ENCODE assay signal across 19 cellular contexts in genomic region chr9:125902224-125902623, GRCh38.
"Had no signal": no experiment of that assay in that cellular context is flagged by ENCODE, and none has a peak within 500 bp of the region (broad histone marks: within the 10 kb centered on the region; RNA-seq: fewer than 3 reads in every experiment).

No MANE protein-coding gene starts in this region.

- FAIRE-seq: endothelial cell of umbilical vein had no signal

- H3K27me3 ChIP-seq: body of pancreas, heart left ventricle, ovary, transverse colon had no signal

- H3K36me3 ChIP-seq: gastrocnemius medialis, heart left ventricle, ovary, transverse colon had no signal

- ATAC-seq: activated CD8-positive, alpha-beta T cell treated with anti-CD3 and anti-CD28 coated beads, Interleukin-2, amount 10 ng/mL, durations not matched to agents 7 days and 5 days; body of pancreas; gastrocnemius medialis; heart left ventricle; left lobe of liver; stimulated activated naive B cell treated with anti-CD40 and anti-IgM and Interleukin-4, amounts not matched to agents 10 μg/mL and 1 μg/mL and 100 μg/mL, for 72 hours had no signal

- H3K4me1 ChIP-seq: body of pancreas, gastrocnemius medialis had no signal

- DNase-seq: activated B cell treated with CpG ODN at 0.5 μM for 24 hours; activated CD4-positive, alpha-beta T cell treated with anti-CD3 and anti-CD28 coated beads, Interleukin-2, amount 10 ng/mL, durations not matched to agents 24 days and 14 days; activated CD8-positive, alpha-beta memory T cell treated with anti-CD3 and anti-CD28 coated beads, Interleukin-2, amount 50 U/mL, for 4 hours; activated CD8-positive, alpha-beta T cell treated with anti-CD3 and anti-CD28 coated beads, Interleukin-2, amount 10 ng/mL, durations not matched to agents 7 days and 5 days; activated gamma-delta T cell treated with Interleukin-2 at 50 U/mL for 16 hours; amniotic stem cell; body of pancreas; cortex of kidney; effector CD8-positive, alpha-beta T cell; gastrocnemius medialis; heart left ventricle; immature natural killer cell; naive B cell; ovary; stimulated activated CD4-positive, alpha-beta T cell treated with anti-CD3 and anti-CD28 coated beads, Interleukin-2, amount 100 ng/mL, for 48 hours; stimulated activated naive B cell treated with anti-CD40 and anti-IgM and Interleukin-4, amounts not matched to agents 10 μg/mL and 1 μg/mL and 100 μg/mL, for 72 hours; transverse colon had no signal

- H3K4me3 ChIP-seq: body of pancreas, gastrocnemius medialis, heart left ventricle, ovary, transverse colon had no signal

- H3K9me3 ChIP-seq: body of pancreas, gastrocnemius medialis, heart left ventricle, ovary, transverse colon had no signal

- H3K27ac ChIP-seq: body of pancreas, gastrocnemius medialis, heart left ventricle, ovary, transverse colon had no signal
